18 cellular contexts compared by ENCODE assay signal in the genomic region with DNA sequence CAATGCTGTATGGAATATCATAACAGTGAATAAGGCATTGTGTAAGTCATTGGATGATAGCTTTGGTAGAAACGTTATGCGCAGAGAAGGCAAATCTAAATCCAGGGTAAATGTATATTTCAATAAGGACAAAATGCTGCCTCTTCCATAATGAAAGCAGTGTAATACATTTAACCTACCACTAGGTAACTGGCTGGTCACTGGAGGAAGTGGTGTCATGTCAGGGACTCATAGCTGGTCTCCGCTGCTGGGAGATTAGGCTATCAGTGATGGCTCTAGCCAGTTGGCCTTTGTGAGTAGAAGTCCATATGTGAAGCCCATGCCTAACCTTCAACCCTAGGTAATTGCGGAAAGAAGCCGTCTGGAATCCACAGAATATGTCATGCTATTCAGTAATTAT.
A peak's percentile ranks its signal among the peaks of the same experiment; 100 is the strongest.
DNase-seq lines count a peak whose midpoint lies in the region; ATAC-seq, FAIRE-seq and TF ChIP-seq lines count a peak whose summit lies in the region.
"Had no signal": no experiment of that assay in that cellular context is flagged by ENCODE, and none has a peak within 500 bp of the region (broad histone marks: within the 10 kb centered on the region; RNA-seq: fewer than 3 reads in every experiment).

No MANE protein-coding gene starts in this region.

- H2BK5ac ChIP-seq in H1 (ENCODE audit: low read depth, low read length): no peak overlapping the region

- no peak overlapping the region for H3K27ac ChIP-seq in H1 (ENCODE audit: low read depth, low read length)
- no peak overlapping the region for H3K27ac ChIP-seq in breast epithelium

- no peak overlapping the region for H4K8ac ChIP-seq in H1 (ENCODE audit: extremely low read depth, insufficient read depth, low read length)

- H2AK5ac ChIP-seq in H1 (ENCODE audit: low read depth, low read length): no peak overlapping the region

- H3K36me3 ChIP-seq in BE2C (no peaks in the 10 kb centered on the region), H1 (ENCODE audit: control insufficient read depth in 2 of 4, insufficient read depth in 4 of 4, low read length in 3 of 4) (no peaks in the 10 kb centered on the region), breast epithelium (no peaks in the 10 kb centered on the region)

- H3K56ac ChIP-seq in H1 (replicated peaks; ENCODE audit: insufficient read length, low read depth, low read length): no peak overlapping the region

- no peaks in the 10 kb centered on the region for H3K79me2 ChIP-seq in H1 (ENCODE audit: control insufficient read depth in 1 of 2, insufficient read depth in 2 of 2, low read length in 2 of 2)

- H3K18ac ChIP-seq in H1 (ENCODE audit: extremely low read depth, low read length): no peak overlapping the region

- TF ChIP-seq RAD21 in H1 (IDR thresholded peaks at IDR 0.05 in 1 of 2, conservative IDR thresholded peaks at IDR 0.05 in 1 of 2; ENCODE audit: low read depth in 2 of 2, low read length in 2 of 2): 0 out of 4 replicates have a peak, but pooled peaks of 1 of the 2 experiments have one; percentile 13

- H2BK15ac ChIP-seq in H1 (ENCODE audit: low read length): no peak overlapping the region

- ATAC-seq in GM18867 (IDR thresholded peaks at IDR 0.05; ENCODE audit: unreplicated experiment) (peak; percentile 61), HG03520 (IDR thresholded peaks at IDR 0.05; ENCODE audit: unreplicated experiment) (peak; percentile 65)
- ATAC-seq: stimulated activated naive CD8-positive, alpha-beta T cell treated with anti-CD3 and anti-CD28 coated beads, Interleukin-15, amount 100 ng/mL, for 72 hours had no signal

- H3K4ac ChIP-seq in H1 (replicated peaks; ENCODE audit: insufficient read length, low read depth, low read length): no peak overlapping the region

- no peak overlapping the region for H3K23ac ChIP-seq in H1 (ENCODE audit: insufficient read length)

- H4K91ac ChIP-seq in H1 (replicated peaks; ENCODE audit: insufficient read length, low read length): no peak overlapping the region

- TF ChIP-seq POLR2A in H1 (IDR thresholded peaks at IDR 0.05; ENCODE audit: control extremely low read depth in 1 of 2, low read depth in 2 of 2, low read length in 2 of 2) (no peak), lower leg skin (IDR thresholded peaks at IDR 0.05) (no peak), breast epithelium (IDR thresholded peaks at IDR 0.05) (no peak)

- H3K9ac ChIP-seq in H1 (replicated peaks in 1 of 4; ENCODE audit: extremely low read depth in 1 of 4, low read depth in 3 of 4, low read length in 3 of 4): no peak overlapping the region

- intact Hi-C loops in lower leg skin (cut with DNase I; ENCODE audit: low total_unique reads) (no loop called here), breast epithelium (cut with DNase I; ENCODE audit: low total_unique reads) (loop anchor here (5.0 kb wide), 1 partner anchor 496 kb away; no protein-coding TSS in a partner anchor)

- 94% methylated on average over 5 of the region's 5 CpGs; no CpG with 5 or more reads in 1 of the 2 experiments for WGBS in H1 (ENCODE audit: extremely low coverage in 1 of 2, insufficient coverage in 1 of 2, insufficient read length in 1 of 2, insufficient replicate concordance in 2 of 2, low coverage in 1 of 2, low lambda C conversion rate in 2 of 2, missing lambda C conversion rate in 1 of 2), 2 experiments
- WGBS in lower leg skin, 2 donors: 95 to 97% methylated on average over 5 of the region's 5 CpGs

- H4K20me1 ChIP-seq in H1 (replicated peaks in 1 of 2; ENCODE audit: control insufficient read depth in 1 of 2, insufficient read depth in 2 of 2, low read length in 2 of 2): no peaks in the 10 kb centered on the region

- H3K4me1 ChIP-seq in BE2C (no peaks in the 10 kb centered on the region), H1 (replicated peaks in 1 of 4; ENCODE audit: control insufficient read depth in 3 of 4, insufficient read depth in 4 of 4, low read length in 3 of 4) (no peaks in the 10 kb centered on the region), breast epithelium (no peaks in the 10 kb centered on the region)

- FAIRE-seq in H1 (lab: Jason Lieb, UNC): no peak
- FAIRE-seq: GM18507 had no signal

- no peak for TF ChIP-seq EP300 in H1 (IDR thresholded peaks at IDR 0.05; ENCODE audit: borderline replicate concordance in 1 of 2, low read depth in 2 of 2, low read length in 2 of 2)

- POLR2A ChIA-PET in H1 (lab: Charles Lee; ENCODE audit: partially characterized antibody): no interaction called here

- H3K4me3 ChIP-seq in BE2C (ENCODE audit: low read depth, low read length) (no peak overlapping the region), H1 (ENCODE audit: extremely low read depth in 1 of 4, insufficient read depth in 2 of 4, low read depth in 3 of 4, low read length in 4 of 4) (no peak overlapping the region), lower leg skin (ENCODE audit: low read depth, poor library complexity, severe bottlenecking) (no peak overlapping the region), breast epithelium (no peak overlapping the region)

- no peak overlapping the region for H4K5ac ChIP-seq in H1 (ENCODE audit: insufficient read length, low read depth, low read length)

- H3K27me3 ChIP-seq in BE2C (no peaks in the 10 kb centered on the region), H1 (replicated peaks in 1 of 4; ENCODE audit: control insufficient read depth in 3 of 4, extremely low read depth in 1 of 4, insufficient read depth in 3 of 4, low read length in 3 of 4) (no peaks in the 10 kb centered on the region), breast epithelium (no peaks in the 10 kb centered on the region)

- no peak overlapping the region for H3K14ac ChIP-seq in H1 (ENCODE audit: insufficient read length)

- DNase-seq in BE2C (no peak), H1 (ENCODE audit: low read depth in 1 of 2, low spot score in 2 of 2) (no peak), lower leg skin (ENCODE audit: low spot score in 2 of 2) (no peak), middle frontal gyrus (ENCODE audit: extremely low spot score, low spot score) (no peak), breast epithelium (ENCODE audit: low spot score in 2 of 2) (no peak)
- DNase-seq in activated CD8-positive, alpha-beta memory T cell treated with anti-CD3 and anti-CD28 coated beads for 24 hours: no peak
- DNase-seq: ACHN; activated T-cell treated with anti-CD3 and anti-CD28 coated beads, Interleukin-2, amount 50 U/mL, for 24 hours; central memory CD4-positive, alpha-beta T cell; effector memory CD4-positive, alpha-beta T cell; NCI-H1048; SHP77; stimulated activated CD4-positive, alpha-beta T cell treated with anti-CD3 and anti-CD28 coated beads, Interleukin-15, amount 100 ng/mL, for 24 hours; stimulated activated naive CD8-positive, alpha-beta T cell treated with anti-CD3 and anti-CD28 coated beads, Interleukin-15, amount 100 ng/mL, for 72 hours; T-helper 9 cell had no signal

- no peak overlapping the region for H2BK12ac ChIP-seq in H1 (ENCODE audit: low read depth, low read length)

- H3K23me2 ChIP-seq in H1 (ENCODE audit: low read depth, low read length): no peaks in the 10 kb centered on the region

- no peaks in the 10 kb centered on the region for H3K79me1 ChIP-seq in H1 (ENCODE audit: low read depth, low read length)

- CTCF ChIA-PET in H1 (lab: Charles Lee; ENCODE audit: partially characterized antibody): interaction anchor here (0.8 to 5.2 kb wide), 5 partner anchors 9 to 168 kb away, joined by 3 to 37 read pairs (median 6); no protein-coding TSS in a partner anchor

- no peak overlapping the region for H2BK120ac ChIP-seq in H1 (replicated peaks; ENCODE audit: low read depth, low read length)

- no peak overlapping the region for H3K4me2 ChIP-seq in H1 (ENCODE audit: insufficient read depth in 1 of 2, low read depth in 2 of 2, low read length in 2 of 2)

- H2AFZ ChIP-seq in H1 (ENCODE audit: low read length): no peak overlapping the region

- H3K9me3 ChIP-seq in BE2C: no peaks in the 10 kb centered on the region
- no peaks in the 10 kb centered on the region for H3K9me3 ChIP-seq in H1 (ENCODE audit: insufficient read depth in 2 of 2, low read depth in 1 of 2, low read length in 1 of 2)
- no peaks in the 10 kb centered on the region for H3K9me3 ChIP-seq in breast epithelium

- peak; percentile 12 for TF ChIP-seq CTCF in BE2C (IDR thresholded peaks at IDR 0.05; ENCODE audit: low read depth, low read length)
- peak in 2 of 3 experiments; percentile 1 to 51; a peak in 2 of 4 replicates for TF ChIP-seq CTCF in H1 (IDR thresholded peaks at IDR 0.05; ENCODE audit: control extremely low read depth in 1 of 3, insufficient read depth in 1 of 3, low read depth in 1 of 3, low read length in 3 of 3)
- TF ChIP-seq CTCF in lower leg skin (IDR thresholded peaks at IDR 0.05): no peak
- no peak for TF ChIP-seq CTCF in breast epithelium (IDR thresholded peaks at IDR 0.05)

- no peak overlapping the region for H2BK20ac ChIP-seq in H1 (ENCODE audit: low read length)

TF ChIP-seq in H1, 55 proteins besides CTCF, POLR2A, EP300 and RAD21:
- no peak for TF ChIP-seq JUND (IDR thresholded peaks at IDR 0.05; ENCODE audit: low read length)
- no peak for TF ChIP-seq BCL11A (IDR thresholded peaks at IDR 0.05; ENCODE audit: low read depth in 2 of 2, low read length in 2 of 2)
- TF ChIP-seq RFX5 (IDR thresholded peaks at IDR 0.05; ENCODE audit: borderline replicate concordance, low read depth, low read length): no peak
- TF ChIP-seq EZH2 (IDR thresholded peaks at IDR 0.05; ENCODE audit: low read depth, low read length, severe bottlenecking): no peak
- no peak for TF ChIP-seq TBP (IDR thresholded peaks at IDR 0.05; ENCODE audit: low read depth, low read length)
- TF ChIP-seq SIRT6 (IDR thresholded peaks at IDR 0.05; ENCODE audit: low read length): no peak
- no peak for TF ChIP-seq TAF1 (IDR thresholded peaks at IDR 0.05; ENCODE audit: low read depth, low read length)
- TF ChIP-seq SIX5 (IDR thresholded peaks at IDR 0.05; ENCODE audit: low read depth, low read length): no peak
TF ChIP-seq in H1: peak in this region for 0.

Comparison
In these comparisons a context has a peak if more than half of its experiments do, and no peak if none do; other contexts are left out.
1. CTCF ChIP-seq: peak in BE2C (single experiment) and H1 (2 of 3); none in lower leg skin (0 of 3) and breast epithelium (0 of 3).